ENCODE assay signal across 17 cellular contexts in the genomic region with DNA sequence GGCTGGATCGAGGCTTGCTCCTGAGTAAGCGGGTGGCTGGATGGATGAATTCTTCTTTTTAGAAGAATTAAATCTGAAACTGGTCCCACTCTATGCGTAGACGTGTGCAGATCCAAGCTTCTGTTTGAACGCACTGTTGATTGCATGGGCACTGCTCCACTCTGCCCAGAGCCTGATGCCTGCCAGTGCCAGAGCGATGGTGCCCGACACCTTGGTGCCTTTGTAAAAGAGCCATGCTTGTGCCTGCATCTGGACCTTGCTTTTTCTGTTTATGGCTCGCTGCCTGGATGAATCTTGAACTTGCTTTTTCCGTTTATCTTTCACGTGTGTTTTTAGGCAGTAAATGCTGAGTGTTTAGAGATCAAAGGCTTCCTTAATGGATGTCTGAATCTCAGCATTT. TPM values are rescaled to one million over a fixed set of nuclear protein-coding genes. Genes with fewer than 3 reads are reported as not detected.
DNase-seq lines count a peak whose midpoint lies in the region; ATAC-seq and TF ChIP-seq lines count a peak whose summit lies in the region.
"Had no signal": no experiment of that assay in that cellular context is flagged by ENCODE, and none has a peak within 500 bp of the region (broad histone marks: within the 10 kb centered on the region; RNA-seq: fewer than 3 reads in every experiment).

No MANE protein-coding gene starts in this region.

- no peak for DNase-seq in CD4-positive, alpha-beta T cell
- DNase-seq in T-cell, result peak in 2 of 34 experiments; percentile 1 to 19
- DNase-seq in hepatocyte (ENCODE audit: low spot score), result no peak
- DNase-seq in posterior vena cava (ENCODE audit: low spot score), result peak; percentile 41
- DNase-seq in esophagus muscularis mucosa (ENCODE audit: extremely low spot score), result no peak
- DNase-seq in T-helper 2 cell treated with Interferon-gamma antibody and Interleukin-4, amounts not matched to agents 5 μg/mL and 100 μg/mL, for 36 hours (ENCODE audit: low spot score), result no peak
- DNase-seq: AML-193, hippocampal formation, kidney glomerular epithelial cell, NCI-H2081, NCI-H524 treated with DMSO at 0.1 percent for 48 hours had no signal

- H3K27ac ChIP-seq in CD4-positive, alpha-beta T cell (ENCODE audit: low read depth, low read length), result no peak overlapping the region
- H3K27ac ChIP-seq in hepatocyte (peak overlapping the region; percentile 49), esophagus muscularis mucosa (replicated peaks in 1 of 4) (no peak overlapping the region)

- H3K9me3 ChIP-seq in CD4-positive, alpha-beta T cell (ENCODE audit: control insufficient read depth, low read length), result no peaks in the 10 kb centered on the region
- no peaks in the 10 kb centered on the region for H3K9me3 ChIP-seq in hepatocyte (ENCODE audit: low read depth)
- H3K9me3 ChIP-seq in esophagus muscularis mucosa, result no peaks in the 10 kb centered on the region

- peak overlapping the region; percentile 33 for H3K27ac Mint-ChIP-seq in CD4-positive, alpha-beta T cell
- peak overlapping the region; percentile 8 to 39 for H3K27ac Mint-ChIP-seq in T-cell
- no peak overlapping the region for H3K27ac Mint-ChIP-seq in T-helper 2 cell treated with Interferon-gamma antibody and Interleukin-4, amounts not matched to agents 5 μg/mL and 100 μg/mL, for 36 hours
- H3K27ac Mint-ChIP-seq: brain had no signal

- peaks cover 58% of the 10 kb centered on the region for H3K36me3 Mint-ChIP-seq in CD4-positive, alpha-beta T cell (ENCODE audit: low read depth)
- peaks cover 44% of the 10 kb centered on the region for H3K36me3 Mint-ChIP-seq in T-cell
- peaks cover 51% of the 10 kb centered on the region for H3K36me3 Mint-ChIP-seq in T-helper 2 cell treated with Interferon-gamma antibody and Interleukin-4, amounts not matched to agents 5 μg/mL and 100 μg/mL, for 36 hours (ENCODE audit: low read depth)

- H3K4me3 Mint-ChIP-seq in CD4-positive, alpha-beta T cell, result no peak overlapping the region
- no peak overlapping the region for H3K4me3 Mint-ChIP-seq in T-cell
- no peak overlapping the region for H3K4me3 Mint-ChIP-seq in T-helper 2 cell treated with Interferon-gamma antibody and Interleukin-4, amounts not matched to agents 5 μg/mL and 100 μg/mL, for 36 hours
- H3K4me3 Mint-ChIP-seq: brain, neural crest cell had no signal

- H3K4me1 ChIP-seq in hepatocyte (ENCODE audit: insufficient read depth) (peaks cover 3% of the 10 kb centered on the region), esophagus muscularis mucosa (peaks cover 2 to 14% (median 4%) of the 10 kb centered on the region in 4 donors)

- H3K36me3 ChIP-seq in hepatocyte (replicated peaks; ENCODE audit: insufficient read depth, low read depth) (no peaks in the 10 kb centered on the region), esophagus muscularis mucosa (peaks cover 58 to 85% (median 81%) of the 10 kb centered on the region in 4 donors)

- H3K9me3 Mint-ChIP-seq in CD4-positive, alpha-beta T cell, result no peaks in the 10 kb centered on the region
- H3K9me3 Mint-ChIP-seq in T-cell, result no peaks in the 10 kb centered on the region
- H3K9me3 Mint-ChIP-seq in T-helper 2 cell treated with Interferon-gamma antibody and Interleukin-4, amounts not matched to agents 5 μg/mL and 100 μg/mL, for 36 hours, result no peaks in the 10 kb centered on the region
- H3K9me3 Mint-ChIP-seq: brain, neural crest cell had no signal

- no peaks in the 10 kb centered on the region for H3K9me2 ChIP-seq in hepatocyte (replicated peaks; ENCODE audit: insufficient read depth)

- no peaks in the 10 kb centered on the region for H3K27me3 ChIP-seq in CD4-positive, alpha-beta T cell (ENCODE audit: control insufficient read depth, insufficient read depth, low read length)
- H3K27me3 ChIP-seq in hepatocyte (no peaks in the 10 kb centered on the region), esophagus muscularis mucosa (no peaks in the 10 kb centered on the region)

- H2AFZ ChIP-seq in hepatocyte, result no peak overlapping the region

- no peak for ATAC-seq in CD4-positive, alpha-beta T cell (ENCODE audit: poor library complexity)
- ATAC-seq in T-cell (replicated peaks in 1 of 4) (no peak), GM19463 (IDR thresholded peaks at IDR 0.05; ENCODE audit: unreplicated experiment) (no peak), esophagus mucosa (no peak)
- ATAC-seq: GM12878, SK-N-SH treated with all-trans-retinoic acid at 6 μM for 48 hours had no signal

- H3K4me2 ChIP-seq in hepatocyte, result peak overlapping the region; percentile 37

- TF ChIP-seq CTCF in CD4-positive, alpha-beta T cell (IDR thresholded peaks at IDR 0.05), result no peak
- no peak for TF ChIP-seq CTCF in hepatocyte (IDR thresholded peaks at IDR 0.05; ENCODE audit: poor library complexity)
- no peak for TF ChIP-seq CTCF in esophagus muscularis mucosa (IDR thresholded peaks at IDR 0.05)

- 49% methylated on average over 10 of the region's 10 CpGs for WGBS in hepatocyte (ENCODE audit: low lambda C conversion rate, missing lambda C conversion rate)
- WGBS in esophagus muscularis mucosa, result 81% methylated on average over 10 of the region's 10 CpGs

- H3K27me3 Mint-ChIP-seq in CD4-positive, alpha-beta T cell, result no peaks in the 10 kb centered on the region
- no peaks in the 10 kb centered on the region for H3K27me3 Mint-ChIP-seq in T-cell
- no peaks in the 10 kb centered on the region for H3K27me3 Mint-ChIP-seq in T-helper 2 cell treated with Interferon-gamma antibody and Interleukin-4, amounts not matched to agents 5 μg/mL and 100 μg/mL, for 36 hours (ENCODE audit: low read depth)
- H3K27me3 Mint-ChIP-seq: brain had no signal

- no peak for TF ChIP-seq POLR2A in esophagus muscularis mucosa (IDR thresholded peaks at IDR 0.05; ENCODE audit: low read depth)

- POLR2A ChIA-PET in CD4-positive, alpha-beta T cell (lab: Charles Lee), result interaction anchor here (3.0 kb wide), 1 partner anchor 8 kb away, joined by 15 read pairs; no protein-coding TSS in a partner anchor
- POLR2A ChIA-PET in T-cell (lab: Charles Lee), result interaction anchor here in 1 of 2 donors (0.8 kb wide), 1 partner anchor 57 kb away, joined by 3 read pairs; no protein-coding TSS in a partner anchor

- H4K20me1 ChIP-seq in hepatocyte (ENCODE audit: insufficient read depth, poor library complexity, severe bottlenecking), result no peaks in the 10 kb centered on the region

- H3K4me1 Mint-ChIP-seq in CD4-positive, alpha-beta T cell (ENCODE audit: low read depth), result peaks cover 45% of the 10 kb centered on the region
- H3K4me1 Mint-ChIP-seq in T-cell, result peaks cover 36 to 52% (median 40%) of the 10 kb centered on the region in 3 donors
- H3K4me1 Mint-ChIP-seq in T-helper 2 cell treated with Interferon-gamma antibody and Interleukin-4, amounts not matched to agents 5 μg/mL and 100 μg/mL, for 36 hours (ENCODE audit: low read depth), result peaks cover 28% of the 10 kb centered on the region
- H3K4me1 Mint-ChIP-seq: brain, neural crest cell had no signal

- H3K79me2 ChIP-seq in hepatocyte, result no peaks in the 10 kb centered on the region

- intact Hi-C loops in CD4-positive, alpha-beta T cell (cut with DNase I, micrococcal nuclease), result no loop called here
- intact Hi-C loops in posterior vena cava (cut with DNase I) (no loop called here), esophagus muscularis mucosa (cut with DNase I) (no loop called here)

- H3K4me3 ChIP-seq in hepatocyte (no peak overlapping the region), esophagus muscularis mucosa (no peak overlapping the region)
- H3K4me3 ChIP-seq: GM12878 had no signal

- TF ChIP-seq EP300 in esophagus muscularis mucosa (IDR thresholded peaks at IDR 0.05), result no peak

- CTCF ChIA-PET in CD4-positive, alpha-beta T cell (lab: Charles Lee), result interaction anchor here (0.7 to 1.6 kb wide), 3 partner anchors 9 to 79 kb away, joined by 3 to 7 read pairs (median 3); no protein-coding TSS in a partner anchor
- CTCF ChIA-PET in T-cell (lab: Charles Lee), result interaction anchor here (0.6 to 2.2 kb wide), 2 partner anchors 9 to 282 kb away, joined by 3 to 6 read pairs; no protein-coding TSS in a partner anchor

RNA-seq across cellular contexts. Expression of a gene that starts 15.0 kb away (rescaled TPM):
- total RNA-seq in CD4-positive, alpha-beta T cell, result 10 to 100 TPM; 38.0 to 40.6 TPM
- 10 to 100 TPM in 4 of 5 donors, 1 to 10 TPM in 1; 8.9 to 39.3 (median 12.3) TPM for total RNA-seq in T-cell
- 1.3 and 3.3 TPM in 2 replicates for total RNA-seq in hepatocyte
- polyA plus RNA-seq in hepatocyte, result 0.36 and 1.4 TPM in 2 replicates
- total RNA-seq in posterior vena cava, result 1 to 10 TPM; 4.5 to 5.4 TPM
- 10 to 100 TPM in 1 of 4 donors, 1 to 10 TPM in 3; 1.9 to 10.8 (median 6.7) TPM for total RNA-seq in esophagus muscularis mucosa
- total RNA-seq in esophagus mucosa, result 2.5 TPM

RNA-seq across cellular contexts. Expression of a gene that starts 41.3 kb away (rescaled TPM):
- 10 to 100 TPM; 21.9 to 23.0 TPM for total RNA-seq in CD4-positive, alpha-beta T cell
- 10 to 100 TPM; 12.3 to 75.0 (median 21.1) TPM for total RNA-seq in T-cell
- total RNA-seq in hepatocyte, result 9.5 and 24.7 TPM in 2 replicates
- polyA plus RNA-seq in hepatocyte, result 4.6 and 7.8 TPM in 2 replicates
- total RNA-seq in posterior vena cava, result 1 to 10 TPM; 6.1 to 8.4 TPM
- 10 to 100 TPM in 2 of 4 donors, 1 to 10 TPM in 2; 4.3 to 31.6 (median 9.0) TPM for total RNA-seq in esophagus muscularis mucosa
- total RNA-seq in esophagus mucosa, result 3.3 TPM
